ENCODE assay signal across 11 cellular contexts in the genomic region with DNA sequence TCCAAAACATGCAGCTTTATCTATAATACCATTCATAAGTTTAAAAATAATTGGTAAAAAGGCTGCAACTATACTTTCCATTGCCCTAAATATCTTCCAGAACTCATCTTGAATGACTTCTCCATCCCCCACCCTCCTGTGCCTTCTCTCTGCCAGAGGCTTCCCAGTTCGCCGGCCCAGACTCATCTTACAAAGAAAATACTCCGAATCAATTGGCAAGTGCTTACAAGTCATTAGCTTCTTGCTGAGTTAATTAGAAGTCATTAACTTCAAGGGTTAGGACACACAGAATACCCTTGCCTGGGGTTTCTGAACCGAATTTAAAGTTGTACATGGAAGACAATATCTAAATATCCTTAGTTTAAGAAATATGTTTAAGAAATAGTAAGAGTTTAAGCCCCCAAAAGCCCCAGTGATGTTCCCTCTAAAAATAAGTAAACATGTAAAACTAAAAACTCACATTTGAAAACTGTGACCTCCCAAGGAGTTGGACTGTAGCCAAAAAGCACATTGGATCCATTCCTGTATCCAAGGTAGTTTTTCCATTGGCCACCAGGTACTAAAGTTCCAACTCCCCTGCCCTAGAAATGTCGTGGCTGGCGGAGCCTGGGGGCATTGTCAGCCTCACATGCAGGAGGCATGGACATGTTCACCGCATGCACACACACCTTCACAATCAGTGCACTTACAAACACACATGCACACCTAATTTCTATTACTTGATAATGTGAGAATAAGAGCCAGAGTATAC.
A peak's percentile ranks its signal among the peaks of the same experiment; 100 is the strongest.
DNase-seq lines count a peak whose midpoint lies in the region; ATAC-seq and TF ChIP-seq lines count a peak whose summit lies in the region.
"Had no signal": no experiment of that assay in that cellular context is flagged by ENCODE, and none has a peak within 500 bp of the region (broad histone marks: within the 10 kb centered on the region; RNA-seq: fewer than 3 reads in every experiment).

No MANE protein-coding gene starts in this region.

- H3K9me3 Mint-ChIP-seq in WTC11 (no peaks in the 10 kb centered on the region), nephron progenitor cell (peaks cover 4% of the 10 kb centered on the region), type B pancreatic cell (peaks cover 4% of the 10 kb centered on the region)

- TF ChIP-seq CTCF in WTC11 (IDR thresholded peaks at IDR 0.05): no peak
- TF ChIP-seq CTCF in nephron progenitor cell (IDR thresholded peaks at IDR 0.05): no peak
- no peak for TF ChIP-seq CTCF in type B pancreatic cell (conservative IDR thresholded peaks at IDR 0.05)

- CTCF ChIA-PET in WTC11 (lab: Charles Lee): no interaction called here

- intact Hi-C loops in posterior vena cava (cut with DNase I): no loop called here

- POLR2A ChIA-PET in WTC11 (lab: Charles Lee): no interaction called here

- no peak overlapping the region for H3K4me3 Mint-ChIP-seq in WTC11
- no peak overlapping the region for H3K4me3 Mint-ChIP-seq in nephron progenitor cell
- H3K4me3 Mint-ChIP-seq in type B pancreatic cell: no peak overlapping the region

- peaks cover 31% of the 10 kb centered on the region for H3K4me1 Mint-ChIP-seq in WTC11
- H3K4me1 Mint-ChIP-seq in nephron progenitor cell: peaks cover 37% of the 10 kb centered on the region
- H3K4me1 Mint-ChIP-seq in type B pancreatic cell (ENCODE audit: unreplicated experiment): peaks cover 15% of the 10 kb centered on the region

- H3K27me3 Mint-ChIP-seq in WTC11 (ENCODE audit: low read depth): peaks cover 37% of the 10 kb centered on the region
- H3K27me3 Mint-ChIP-seq in nephron progenitor cell (ENCODE audit: low read depth, poor library complexity): peaks cover 18% of the 10 kb centered on the region
- peaks cover 10% of the 10 kb centered on the region for H3K27me3 Mint-ChIP-seq in type B pancreatic cell

- H3K27ac Mint-ChIP-seq in WTC11 (no peak overlapping the region), nephron progenitor cell (peak overlapping the region; percentile 7), type B pancreatic cell (no peak overlapping the region)

- H3K36me3 Mint-ChIP-seq in WTC11 (no peaks in the 10 kb centered on the region), nephron progenitor cell (ENCODE audit: low read depth) (no peaks in the 10 kb centered on the region), type B pancreatic cell (no peaks in the 10 kb centered on the region)

- ATAC-seq in WTC11: peak; percentile 89

- DNase-seq in NCI-H1417 (lab: John Stamatoyannopoulos, UW) (peak in 2 of 3 experiments; percentile 51 to 85), NCI-H1417 treated with DMSO at 0.1 percent for 48 hours (lab: John Stamatoyannopoulos, UW) (no peak), NCI-H1930 (lab: John Stamatoyannopoulos, UW) (peak; percentile 48 to 66), WTC11 (ENCODE audit: low spot score) (no peak), nephron progenitor cell (no peak), HT-29 (ENCODE audit: low spot score) (no peak), posterior vena cava (ENCODE audit: low spot score) (no peak), type B pancreatic cell (ENCODE audit: extremely low spot score, unreplicated experiment) (no peak)
- DNase-seq: NCI-H2029, NCI-H446, T-helper 9 cell had no signal

TF ChIP-seq in WTC11, 78 proteins besides CTCF, POLR2A, EP300 and RAD21:
- TF ChIP-seq, protein P1, sequence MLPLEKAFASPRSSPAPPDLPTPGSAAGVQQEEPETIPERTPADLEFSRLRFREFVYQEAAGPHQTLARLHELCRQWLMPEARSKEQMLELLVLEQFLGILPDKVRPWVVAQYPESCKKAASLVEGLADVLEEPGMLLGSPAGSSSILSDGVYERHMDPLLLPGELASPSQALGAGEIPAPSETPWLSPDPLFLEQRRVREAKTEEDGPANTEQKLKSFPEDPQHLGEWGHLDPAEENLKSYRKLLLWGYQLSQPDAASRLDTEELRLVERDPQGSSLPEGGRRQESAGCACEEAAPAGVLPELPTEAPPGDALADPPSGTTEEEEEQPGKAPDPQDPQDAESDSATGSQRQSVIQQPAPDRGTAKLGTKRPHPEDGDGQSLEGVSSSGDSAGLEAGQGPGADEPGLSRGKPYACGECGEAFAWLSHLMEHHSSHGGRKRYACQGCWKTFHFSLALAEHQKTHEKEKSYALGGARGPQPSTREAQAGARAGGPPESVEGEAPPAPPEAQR (CRISPR knock-in tag; IDR thresholded peaks at IDR 0.05): no peak
- TF ChIP-seq ZNF232 (CRISPR knock-in tag; IDR thresholded peaks at IDR 0.05) (no peak), SMAD4 (CRISPR knock-in tag; IDR thresholded peaks at IDR 0.05) (no peak), ZMAT4 (CRISPR knock-in tag; IDR thresholded peaks at IDR 0.05) (no peak), FOXJ3 (CRISPR knock-in tag; IDR thresholded peaks at IDR 0.05; ENCODE audit: borderline replicate concordance) (no peak), CBFB (CRISPR knock-in tag; IDR thresholded peaks at IDR 0.05; ENCODE audit: low read depth) (no peak), GRHL2 (CRISPR knock-in tag; IDR thresholded peaks at IDR 0.05; ENCODE audit: insufficient replicate concordance, severe bottlenecking) (no peak), NR3C1 (CRISPR knock-in tag; conservative IDR thresholded peaks at IDR 0.05; ENCODE audit: low read depth) (no peak), NFATC4 (CRISPR knock-in tag; IDR thresholded peaks at IDR 0.05) (no peak), TCF7 (CRISPR knock-in tag; IDR thresholded peaks at IDR 0.05; ENCODE audit: low read depth) (no peak), GABPB1 (CRISPR knock-in tag; IDR thresholded peaks at IDR 0.05) (no peak), CREB1 (CRISPR knock-in tag; IDR thresholded peaks at IDR 0.05) (no peak)
- TF ChIP-seq, protein P2, sequence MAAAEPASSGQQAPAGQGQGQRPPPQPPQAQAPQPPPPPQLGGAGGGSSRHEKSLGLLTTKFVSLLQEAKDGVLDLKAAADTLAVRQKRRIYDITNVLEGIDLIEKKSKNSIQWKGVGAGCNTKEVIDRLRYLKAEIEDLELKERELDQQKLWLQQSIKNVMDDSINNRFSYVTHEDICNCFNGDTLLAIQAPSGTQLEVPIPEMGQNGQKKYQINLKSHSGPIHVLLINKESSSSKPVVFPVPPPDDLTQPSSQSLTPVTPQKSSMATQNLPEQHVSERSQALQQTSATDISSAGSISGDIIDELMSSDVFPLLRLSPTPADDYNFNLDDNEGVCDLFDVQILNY (CRISPR knock-in tag; IDR thresholded peaks at IDR 0.05): no peak
- TF ChIP-seq, protein P3, sequence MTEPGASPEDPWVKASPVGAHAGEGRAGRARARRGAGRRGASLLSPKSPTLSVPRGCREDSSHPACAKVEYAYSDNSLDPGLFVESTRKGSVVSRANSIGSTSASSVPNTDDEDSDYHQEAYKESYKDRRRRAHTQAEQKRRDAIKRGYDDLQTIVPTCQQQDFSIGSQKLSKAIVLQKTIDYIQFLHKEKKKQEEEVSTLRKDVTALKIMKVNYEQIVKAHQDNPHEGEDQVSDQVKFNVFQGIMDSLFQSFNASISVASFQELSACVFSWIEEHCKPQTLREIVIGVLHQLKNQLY (CRISPR knock-in tag; IDR thresholded peaks at IDR 0.05): no peak

Comparison
In these comparisons a context has a peak if more than half of its experiments do, and no peak if none do; other contexts are left out.
1. DNase-seq: peak in NCI-H1417 (2 of 3) and NCI-H1930 (2 of 2); none in NCI-H1417 treated with DMSO at 0.1 percent for 48 hours (single experiment), WTC11 (single experiment), nephron progenitor cell (single experiment), HT-29 (single experiment), posterior vena cava (single experiment) and type B pancreatic cell (single experiment).